In genomic region chr5:31346896-31347557, GRCh38 we compare ENCODE assay signal across 32 cellular contexts.
DNase-seq lines count a peak whose midpoint lies in the region; ATAC-seq and TF ChIP-seq lines count a peak whose summit lies in the region.
"Had no signal": no experiment of that assay in that cellular context is flagged by ENCODE, and none has a peak within 500 bp of the region (broad histone marks: within the 10 kb centered on the region; RNA-seq: fewer than 3 reads in every experiment).

No MANE protein-coding gene starts in this region.

- no peaks in the 10 kb centered on the region for H3K79me2 ChIP-seq in fibroblast of lung (ENCODE audit: control insufficient read depth, insufficient read depth, low read length)

- TF ChIP-seq CTCF in HFFc6 (IDR thresholded peaks at IDR 0.05) (no peak), fibroblast of lung (conservative IDR thresholded peaks at IDR 0.05 in 1 of 2, IDR thresholded peaks at IDR 0.05 in 1 of 2; ENCODE audit: low read depth in 1 of 2, low read length in 2 of 2) (no peak), Caco-2 (IDR thresholded peaks at IDR 0.05; ENCODE audit: insufficient read depth in 1 of 2, low read depth in 1 of 2, low read length in 1 of 2, severe bottlenecking in 1 of 2, unreplicated experiment in 1 of 2) (no peak)

- CTCF ChIA-PET in Caco-2 (lab: Charles Lee) = no interaction called here

- H3K9ac ChIP-seq in fibroblast of lung (ENCODE audit: insufficient read depth, low read length) = no peak overlapping the region

- H3K4me1 ChIP-seq in fibroblast of lung (ENCODE audit: control insufficient read depth, extremely low read depth, insufficient read depth, low read length) = no peaks in the 10 kb centered on the region
- H3K4me1 ChIP-seq in Caco-2 = no peaks in the 10 kb centered on the region
- H3K4me1 ChIP-seq: ascending aorta, heart right ventricle, prostate gland, tibial artery had no signal

- POLR2A ChIA-PET in Caco-2 (lab: Charles Lee) = no interaction called here

- peaks cover 1% of the 10 kb centered on the region; the same call in 1 of the 2 replicates for H3K27me3 Mint-ChIP-seq in HFFc6 (ENCODE audit: insufficient read depth)
- H3K27me3 Mint-ChIP-seq in Caco-2 (ENCODE audit: insufficient read depth, unreplicated experiment) = peaks cover 5% of the 10 kb centered on the region
- H3K27me3 Mint-ChIP-seq: activated CD4-positive, alpha-beta T cell treated with anti-CD3 and anti-CD28 coated beads, Interleukin-2, amount 10 ng/mL, durations not matched to agents 24 days and 14 days had no signal

- no peak for ATAC-seq in HG03432 (IDR thresholded peaks at IDR 0.05; ENCODE audit: unreplicated experiment)
- ATAC-seq: effector memory CD8-positive, alpha-beta T cell; esophagus mucosa; heart right ventricle; sciatic nerve; WTC11 had no signal

- no peak overlapping the region for H3K4me2 ChIP-seq in fibroblast of lung (ENCODE audit: extremely low read depth, insufficient read depth, low read length)

- H3K27ac Mint-ChIP-seq in HFFc6 (peak overlapping the region; percentile 73), Caco-2 (ENCODE audit: unreplicated experiment) (no peak overlapping the region)
- H3K27ac Mint-ChIP-seq: activated CD4-positive, alpha-beta T cell treated with anti-CD3 and anti-CD28 coated beads, Interleukin-2, amount 10 ng/mL, durations not matched to agents 24 days and 14 days; activated naive CD8-positive, alpha-beta T cell treated with anti-CD3 and anti-CD28 coated beads for 36 hours; CD8-positive, alpha-beta memory T cell; effector memory CD8-positive, alpha-beta T cell; H9; WTC11 had no signal

- DNase-seq in EH (ENCODE audit: low read depth) (peak; percentile 58), HFFc6 (peak; percentile 29), SK-MEL-5 (ENCODE audit: low read depth, low spot score) (peak; percentile 32), fibroblast of lung (ENCODE audit: low read depth in 2 of 2) (no peak), RPMI8226 (no peak), Caco-2 (no peak)
- DNase-seq: activated CD4-positive, alpha-beta T cell treated with anti-CD3 and anti-CD28 coated beads, Interleukin-2, amount 10 ng/mL, durations not matched to agents 24 days and 14 days; activated effector memory CD4-positive, alpha-beta T cell treated with anti-CD3 and anti-CD28 coated beads, Interleukin-2, amount 50 U/mL, for 16 hours; activated naive CD8-positive, alpha-beta T cell treated with anti-CD3 and anti-CD28 coated beads for 36 hours; activated T-cell treated with anti-CD3 and anti-CD28 coated beads, Interleukin-2, amount 50 U/mL, for 1 hour; CD8-positive, alpha-beta memory T cell; central memory CD4-positive, alpha-beta T cell; DMS 273 treated with DMSO at 0.1 percent for 48 hours; effector memory CD8-positive, alpha-beta T cell; H9; heart right ventricle; kidney; NCI-H1092 treated with DMSO at 0.1 percent for 48 hours; NCI-H1694 treated with DMSO at 0.1 percent for 48 hours; NCI-H446; NCI-H748 treated with DMSO at 0.1 percent for 48 hours; stimulated activated CD4-positive, alpha-beta T cell treated with anti-CD3 and anti-CD28 coated beads, Interleukin-4, amount 100 ng/mL, for 24 hours; SW 1271; T-helper 9 cell; tibial artery had no signal

- no peak overlapping the region for H3K27ac ChIP-seq in fibroblast of lung (ENCODE audit: insufficient read depth, low read length)
- H3K27ac ChIP-seq: ascending aorta, heart right ventricle, neutrophil, prostate gland, tibial artery had no signal

- in situ Hi-C loops in SK-MEL-5 (cut with HindIII; ENCODE audit: low pct_unique_long_range_greater_than_20kb, low sequenced_read_pairs) = no loop called here

- peak overlapping the region; percentile 34 for H2AFZ ChIP-seq in fibroblast of lung (ENCODE audit: low read length)

- H3K36me3 Mint-ChIP-seq in HFFc6 (ENCODE audit: low read depth) (peaks cover 4% of the 10 kb centered on the region; the same call in 1 of the 2 replicates), Caco-2 (ENCODE audit: insufficient read depth, unreplicated experiment) (peaks cover 5% of the 10 kb centered on the region)
- H3K36me3 Mint-ChIP-seq: activated naive CD8-positive, alpha-beta T cell treated with anti-CD3 and anti-CD28 coated beads for 36 hours; CD8-positive, alpha-beta memory T cell had no signal

- H3K4me3 Mint-ChIP-seq in HFFc6 (no peak overlapping the region), Caco-2 (ENCODE audit: unreplicated experiment) (no peak overlapping the region)
- H3K4me3 Mint-ChIP-seq: activated CD4-positive, alpha-beta T cell treated with anti-CD3 and anti-CD28 coated beads, Interleukin-2, amount 10 ng/mL, durations not matched to agents 24 days and 14 days; activated naive CD8-positive, alpha-beta T cell treated with anti-CD3 and anti-CD28 coated beads for 36 hours; CD8-positive, alpha-beta memory T cell; effector memory CD8-positive, alpha-beta T cell; H9; WTC11 had no signal

- no peaks in the 10 kb centered on the region for H4K20me1 ChIP-seq in fibroblast of lung (ENCODE audit: control insufficient read depth, extremely low read depth, insufficient read depth, low read length)

- peaks cover 17% of the 10 kb centered on the region for H3K4me1 Mint-ChIP-seq in HFFc6 (ENCODE audit: low read depth)
- H3K4me1 Mint-ChIP-seq in Caco-2 (ENCODE audit: low read depth, unreplicated experiment) = no peaks in the 10 kb centered on the region
- H3K4me1 Mint-ChIP-seq: activated CD4-positive, alpha-beta T cell treated with anti-CD3 and anti-CD28 coated beads, Interleukin-2, amount 10 ng/mL, durations not matched to agents 24 days and 14 days; activated naive CD8-positive, alpha-beta T cell treated with anti-CD3 and anti-CD28 coated beads for 36 hours; CD8-positive, alpha-beta memory T cell; H9; WTC11 had no signal

- no TSS peak for BruUV-seq in Caco-2 (replicated peaks; lab: Mats Ljungman, UMichigan)

- intact Hi-C loops in Caco-2 (cut with micrococcal nuclease; ENCODE audit: unreplicated experiment) = no loop called here

- H3K9me3 Mint-ChIP-seq in HFFc6 (no peaks in the 10 kb centered on the region), Caco-2 (ENCODE audit: unreplicated experiment) (no peaks in the 10 kb centered on the region)
- H3K9me3 Mint-ChIP-seq: activated CD4-positive, alpha-beta T cell treated with anti-CD3 and anti-CD28 coated beads, Interleukin-2, amount 10 ng/mL, durations not matched to agents 24 days and 14 days; activated naive CD8-positive, alpha-beta T cell treated with anti-CD3 and anti-CD28 coated beads for 36 hours; CD8-positive, alpha-beta memory T cell had no signal

- H3K9me3 ChIP-seq in fibroblast of lung (ENCODE audit: control insufficient read depth, insufficient read depth, low read depth, low read length) (no peaks in the 10 kb centered on the region), Caco-2 (no peaks in the 10 kb centered on the region)
- H3K9me3 ChIP-seq: ascending aorta, heart right ventricle, neutrophil, prostate gland, tibial artery had no signal

- H3K27me3 ChIP-seq in fibroblast of lung (ENCODE audit: control insufficient read depth, insufficient read depth, low read length) (no peaks in the 10 kb centered on the region), Caco-2 (replicated peaks; ENCODE audit: control insufficient read depth, insufficient read depth, low read length) (no peaks in the 10 kb centered on the region)
- H3K27me3 ChIP-seq: ascending aorta, heart right ventricle, neutrophil, tibial artery had no signal

- no peak overlapping the region for H3K4me3 ChIP-seq in fibroblast of lung (replicated peaks in 1 of 4; ENCODE audit: control extremely low read depth in 1 of 4, insufficient read depth in 1 of 4, low read depth in 3 of 4, low read length in 4 of 4)
- no peak overlapping the region for H3K4me3 ChIP-seq in Caco-2 (ENCODE audit: low read depth, low read length)
- H3K4me3 ChIP-seq: ascending aorta, heart right ventricle, prostate gland, tibial artery had no signal

- H3K36me3 ChIP-seq in fibroblast of lung (ENCODE audit: control insufficient read depth, insufficient read depth, low read length) (no peaks in the 10 kb centered on the region), Caco-2 (ENCODE audit: control insufficient read depth, insufficient read depth, low read length) (no peaks in the 10 kb centered on the region)
- H3K36me3 ChIP-seq: ascending aorta, heart right ventricle, neutrophil, prostate gland, tibial artery had no signal

Comparison
In these comparisons a context has a peak if more than half of its experiments do, and no peak if none do; other contexts are left out.
1. DNase-seq: peak in EH (single experiment), HFFc6 (single experiment) and SK-MEL-5 (single experiment); none in fibroblast of lung (0 of 2), RPMI8226 (single experiment) and Caco-2 (0 of 2).